28 cellular contexts compared by ENCODE assay signal in genomic region chr9:89915187-89915586, GRCh38.
"Had no signal": no experiment of that assay in that cellular context is flagged by ENCODE, and none has a peak within 500 bp of the region (broad histone marks: within the 10 kb centered on the region; RNA-seq: fewer than 3 reads in every experiment).

No MANE protein-coding gene starts in this region.

- H3K27ac Mint-ChIP-seq: activated B cell treated with CpG ODN at 0.5 μM for 24 hours; activated CD4-positive, alpha-beta T cell treated with anti-CD3 and anti-CD28 coated beads, Interleukin-2, amount 10 ng/mL, durations not matched to agents 24 days and 14 days; activated naive CD4-positive, alpha-beta T cell treated with anti-CD3 and anti-CD28 coated beads for 36 hours had no signal

- H3K27me3 ChIP-seq: ascending aorta, body of pancreas, Peyer's patch, SJSA1 had no signal

- H3K9me3 ChIP-seq: ascending aorta, body of pancreas, Peyer's patch, SJSA1 had no signal

- H3K27ac ChIP-seq: ascending aorta, body of pancreas, Peyer's patch, RWPE1, SJSA1 had no signal

- H3K4me3 Mint-ChIP-seq: activated B cell treated with CpG ODN at 0.5 μM for 24 hours; activated CD4-positive, alpha-beta T cell treated with anti-CD3 and anti-CD28 coated beads, Interleukin-2, amount 10 ng/mL, durations not matched to agents 24 days and 14 days; activated naive CD4-positive, alpha-beta T cell treated with anti-CD3 and anti-CD28 coated beads for 36 hours had no signal

- H3K36me3 ChIP-seq: ascending aorta, Peyer's patch, SJSA1 had no signal

- FAIRE-seq: bronchial epithelial cell had no signal

- ATAC-seq: body of pancreas, SK-N-SH treated with all-trans-retinoic acid at 6 μM for 48 hours had no signal

- H3K4me3 ChIP-seq: ascending aorta, body of pancreas, Peyer's patch, SJSA1 had no signal

- DNase-seq: activated B cell treated with CpG ODN at 0.5 μM for 24 hours; activated CD4-positive, alpha-beta T cell treated with anti-CD3 and anti-CD28 coated beads for 1 hour; activated CD4-positive, alpha-beta T cell treated with anti-CD3 and anti-CD28 coated beads, Interleukin-2, amount 10 ng/mL, durations not matched to agents 24 days and 14 days; activated CD4-positive, alpha-beta T cell treated with anti-CD3 and anti-CD28 coated beads, Interleukin-2, amount 50 U/mL, for 48 hours; activated CD8-positive, alpha-beta memory T cell treated with anti-CD3 and anti-CD28 coated beads, Interleukin-2, amount 50 U/mL, for 4 hours; activated effector memory CD4-positive, alpha-beta T cell treated with anti-CD3 and anti-CD28 coated beads, Interleukin-2, amount 50 U/mL, for 16 hours; activated naive CD4-positive, alpha-beta T cell treated with anti-CD3 and anti-CD28 coated beads for 36 hours; activated T-cell treated with anti-CD3 and anti-CD28 coated beads, Interleukin-2, amount 50 U/mL, for 1 hour; amniotic stem cell; body of pancreas; IMR-90; Kasumi-1; KBM-7; NCI-H1105 treated with DMSO at 0.1 percent for 48 hours; NCI-H1436 treated with DMSO at 0.1 percent for 48 hours; NCI-H187; NCI-H2081; NCI-H446; NCI-H524; Peyer's patch; SHP77; SW 1271; T-helper 9 cell had no signal

- H3K4me1 ChIP-seq: ascending aorta, body of pancreas, Peyer's patch, SJSA1 had no signal

- H3K9me3 Mint-ChIP-seq: activated B cell treated with CpG ODN at 0.5 μM for 24 hours; activated naive CD4-positive, alpha-beta T cell treated with anti-CD3 and anti-CD28 coated beads for 36 hours had no signal
